ENCODE assay signal across 19 cellular contexts in the genomic region with DNA sequence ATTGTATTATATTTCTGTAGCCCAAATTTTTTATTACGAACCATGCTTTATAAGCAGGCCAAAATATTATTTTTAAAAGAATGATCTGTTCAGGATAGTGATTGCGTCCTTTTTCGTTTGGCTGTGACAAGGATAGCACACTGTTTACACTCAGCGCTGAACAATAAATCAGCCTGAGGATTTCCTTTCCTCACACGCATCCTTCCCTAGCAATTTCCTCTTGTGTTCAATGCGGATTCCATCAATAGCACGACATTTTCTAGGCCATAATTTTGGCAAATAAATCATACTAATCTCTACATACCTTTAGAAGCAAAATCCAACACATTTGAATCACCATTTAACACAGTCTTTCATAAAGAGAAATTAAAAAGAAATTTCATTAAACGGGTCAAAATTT. TPM values are rescaled to one million over a fixed set of nuclear protein-coding genes. Genes with fewer than 3 reads are reported as not detected.
DNase-seq lines count a peak whose midpoint lies in the region; ATAC-seq, FAIRE-seq and TF ChIP-seq lines count a peak whose summit lies in the region.
"Had no signal": no experiment of that assay in that cellular context is flagged by ENCODE, and none has a peak within 500 bp of the region (broad histone marks: within the 10 kb centered on the region; RNA-seq: fewer than 3 reads in every experiment).

No MANE protein-coding gene starts in this region.

- FAIRE-seq in small intestine (lab: Jason Lieb, UNC), result no peak
- FAIRE-seq: A549, endometrium had no signal

- no peaks in the 10 kb centered on the region for H4K20me1 ChIP-seq in neural progenitor cell (ENCODE audit: low read depth)

- no peak overlapping the region for H3K9ac ChIP-seq in neural progenitor cell

- H3K9me3 ChIP-seq in neural progenitor cell (ENCODE audit: low read depth), result no peaks in the 10 kb centered on the region
- H3K9me3 ChIP-seq in small intestine (ENCODE audit: control insufficient read depth, low read depth), result no peaks in the 10 kb centered on the region
- H3K9me3 ChIP-seq: A549, lower lobe of right lung, prostate gland, stomach had no signal

- no peaks in the 10 kb centered on the region for H3K9me3 Mint-ChIP-seq in activated CD8-positive, alpha-beta memory T cell treated with anti-CD3 and anti-CD28 coated beads, Interleukin-2, amount 10 ng/mL, durations not matched to agents 7 days and 5 days (ENCODE audit: low read depth)
- no peaks in the 10 kb centered on the region for H3K9me3 Mint-ChIP-seq in neural progenitor cell

- CTCF ChIA-PET in activated CD8-positive, alpha-beta memory T cell treated with anti-CD3 and anti-CD28 coated beads, Interleukin-2, amount 10 ng/mL, durations not matched to agents 7 days and 5 days (lab: Charles Lee), result interaction anchor here (1.2 kb wide), 1 partner anchor 185 kb away, joined by 3 read pairs; no protein-coding TSS in a partner anchor

- peaks cover 23% of the 10 kb centered on the region for H3K4me1 Mint-ChIP-seq in activated CD8-positive, alpha-beta memory T cell treated with anti-CD3 and anti-CD28 coated beads, Interleukin-2, amount 10 ng/mL, durations not matched to agents 7 days and 5 days
- H3K4me1 Mint-ChIP-seq in neural progenitor cell, result peaks cover 27% of the 10 kb centered on the region

- H3K27ac Mint-ChIP-seq in activated CD8-positive, alpha-beta memory T cell treated with anti-CD3 and anti-CD28 coated beads, Interleukin-2, amount 10 ng/mL, durations not matched to agents 7 days and 5 days, result no peak overlapping the region
- H3K27ac Mint-ChIP-seq in neural progenitor cell, result no peak overlapping the region

- peak overlapping the region; percentile 30 for H3K4me3 Mint-ChIP-seq in activated CD8-positive, alpha-beta memory T cell treated with anti-CD3 and anti-CD28 coated beads, Interleukin-2, amount 10 ng/mL, durations not matched to agents 7 days and 5 days
- peak overlapping the region; percentile 30 for H3K4me3 Mint-ChIP-seq in neural progenitor cell

- peaks cover 17% of the 10 kb centered on the region for H3F3A ChIP-seq in neural progenitor cell (ENCODE audit: low read depth)

- H3K36me3 ChIP-seq in neural progenitor cell (no peaks in the 10 kb centered on the region), small intestine (ENCODE audit: control insufficient read depth in 2 of 2, insufficient read depth in 2 of 2, low read length in 2 of 2) (no peaks in the 10 kb centered on the region)
- H3K36me3 ChIP-seq: heart right ventricle, lower lobe of right lung, prostate gland, stomach had no signal

- no peaks in the 10 kb centered on the region for H3K36me3 Mint-ChIP-seq in activated CD8-positive, alpha-beta memory T cell treated with anti-CD3 and anti-CD28 coated beads, Interleukin-2, amount 10 ng/mL, durations not matched to agents 7 days and 5 days
- H3K36me3 Mint-ChIP-seq in neural progenitor cell, result no peaks in the 10 kb centered on the region

- WGBS in small intestine, 3 donors, result 86 to 93% (median 92%) methylated on average over 8 of the region's 8 CpGs

- peaks cover 12% of the 10 kb centered on the region for H3K27me3 Mint-ChIP-seq in activated CD8-positive, alpha-beta memory T cell treated with anti-CD3 and anti-CD28 coated beads, Interleukin-2, amount 10 ng/mL, durations not matched to agents 7 days and 5 days
- H3K27me3 Mint-ChIP-seq in neural progenitor cell (ENCODE audit: insufficient read depth, low read depth), result peaks cover 21% of the 10 kb centered on the region

- H3K4me1 ChIP-seq in neural progenitor cell (peaks cover 12% of the 10 kb centered on the region), small intestine (ENCODE audit: control insufficient read depth in 2 of 2, insufficient read depth in 1 of 2, low read depth in 1 of 2, low read length in 1 of 2) (no peaks in the 10 kb centered on the region)
- H3K4me1 ChIP-seq: prostate gland had no signal

- no peak overlapping the region for H3K4me3 ChIP-seq in neural progenitor cell
- no peak overlapping the region for H3K4me3 ChIP-seq in small intestine (ENCODE audit: low read depth in 1 of 2, low read length in 2 of 2)
- H3K4me3 ChIP-seq: A549 had no signal

- H3K79me2 ChIP-seq in neural progenitor cell (ENCODE audit: low read depth), result no peaks in the 10 kb centered on the region

- no peak for ATAC-seq in activated CD8-positive, alpha-beta memory T cell treated with anti-CD3 and anti-CD28 coated beads, Interleukin-2, amount 10 ng/mL, durations not matched to agents 7 days and 5 days
- no peak for ATAC-seq in HG02798 (IDR thresholded peaks at IDR 0.05; ENCODE audit: poor library complexity, unreplicated experiment)
- ATAC-seq: lower lobe of right lung had no signal

- H2AFZ ChIP-seq in neural progenitor cell (replicated peaks), result no peak overlapping the region

- DNase-seq in activated CD8-positive, alpha-beta memory T cell treated with anti-CD3 and anti-CD28 coated beads, Interleukin-2, amount 10 ng/mL, durations not matched to agents 7 days and 5 days, result no peak
- no peak for DNase-seq in activated CD8-positive, alpha-beta memory T cell treated with anti-CD3 and anti-CD28 coated beads for 24 hours
- DNase-seq in KG1 (lab: John Stamatoyannopoulos, UW) (peak; percentile 18), dermis microvascular lymphatic vessel endothelial cell (ENCODE audit: low read depth in 2 of 2) (peak; percentile 87 to 98), neural progenitor cell (ENCODE audit: low spot score) (no peak), inferior parietal cortex (ENCODE audit: extremely low spot score) (no peak), small intestine (no peak)
- DNase-seq: activated effector memory CD4-positive, alpha-beta T cell treated with Interleukin-2 at 50 U/mL for 16 hours; DND-41; heart right ventricle; lower lobe of right lung; NCI-H2107; NCI-H526; stomach; trophoblast cell had no signal

- H3K27me3 ChIP-seq in neural progenitor cell (peaks cover 35% of the 10 kb centered on the region), small intestine (ENCODE audit: control insufficient read depth in 2 of 2, insufficient read depth in 2 of 2, low read length in 2 of 2) (no peaks in the 10 kb centered on the region)

- H3K27ac ChIP-seq in neural progenitor cell, result no peak overlapping the region
- no peak overlapping the region for H3K27ac ChIP-seq in small intestine (ENCODE audit: low read depth in 1 of 2, low read length in 1 of 2)
- H3K27ac ChIP-seq: A549, prostate gland had no signal

- no peak overlapping the region for H3K4me2 ChIP-seq in neural progenitor cell

- no peak for TF ChIP-seq CTCF in neural progenitor cell (IDR thresholded peaks at IDR 0.05)

RNA-seq across cellular contexts. Expression of a gene that starts 1.6 kb away (rescaled TPM):
- total RNA-seq in activated CD8-positive, alpha-beta memory T cell treated with anti-CD3 and anti-CD28 coated beads, Interleukin-2, amount 10 ng/mL, durations not matched to agents 7 days and 5 days, result 1 to 10 TPM; 3.1 to 4.5 TPM
- total RNA-seq in dermis microvascular lymphatic vessel endothelial cell (36.1 and 51.6 TPM in 2 replicates), neural progenitor cell (ENCODE audit: low replicate concordance) (1.1 and 1.7 TPM in 2 replicates)
- 10 to 100 TPM in 1 of 3 donors, 1 to 10 TPM in 2; 5.4 to 12.8 (median 9.6) TPM for polyA plus RNA-seq in small intestine

Comparison
In these comparisons a context has a peak if more than half of its experiments do, and no peak if none do; other contexts are left out.
1. DNase-seq: peak in KG1 (single experiment) and dermis microvascular lymphatic vessel endothelial cell (2 of 2); none in activated CD8-positive, alpha-beta memory T cell treated with anti-CD3 and anti-CD28 coated beads, Interleukin-2, amount 10 ng/mL, durations not matched to agents 7 days and 5 days (single experiment), activated CD8-positive, alpha-beta memory T cell treated with anti-CD3 and anti-CD28 coated beads for 24 hours (single experiment), neural progenitor cell (single experiment), inferior parietal cortex (single experiment) and small intestine (single experiment).